In the genomic region with DNA sequence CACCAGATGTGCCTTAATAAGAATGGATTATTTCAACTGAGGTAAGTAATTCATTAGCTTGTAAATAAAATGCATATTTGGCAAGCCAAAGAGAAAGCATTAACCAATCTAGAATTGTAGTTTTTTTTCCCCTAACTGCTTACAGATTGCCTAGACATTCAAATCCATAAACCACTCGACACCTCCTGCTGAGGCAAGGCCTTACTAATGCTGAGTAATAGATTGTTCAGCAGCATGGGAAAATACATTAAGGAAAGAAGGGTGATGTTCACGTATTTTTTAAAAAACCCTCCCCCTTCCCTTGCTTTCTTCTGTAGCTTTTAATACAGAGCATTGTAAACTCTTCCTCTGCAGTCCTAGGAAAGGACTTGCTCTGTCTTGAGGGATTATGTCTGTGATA, we compare ENCODE assay signal across 19 cellular contexts. TPM values are rescaled to one million over a fixed set of nuclear protein-coding genes. Genes with fewer than 3 reads are reported as not detected.
DNase-seq lines count a peak whose midpoint lies in the region; ATAC-seq lines count a peak whose summit lies in the region.
"Had no signal": no experiment of that assay in that cellular context is flagged by ENCODE, and none has a peak within 500 bp of the region (broad histone marks: within the 10 kb centered on the region; RNA-seq: fewer than 3 reads in every experiment).

No MANE protein-coding gene starts in this region.

- no peaks in the 10 kb centered on the region for H3K27me3 ChIP-seq in HUES48 (ENCODE audit: control insufficient read depth, insufficient read depth, low read length)
- H3K27me3 ChIP-seq: BE2C, ovary, tibial nerve had no signal

- peak; percentile 1 for DNase-seq in Daoy (ENCODE audit: low read depth)
- peak; percentile 74 for DNase-seq in astrocyte of the hippocampus (ENCODE audit: low read depth, low spot score)
- DNase-seq in kidney glomerular epithelial cell (lab: John Stamatoyannopoulos, UW) = peak; percentile 22
- DNase-seq in NCI-H2081 treated with DMSO at 0.1 percent for 48 hours (lab: John Stamatoyannopoulos, UW) = no peak
- no peak for DNase-seq in middle frontal gyrus (ENCODE audit: extremely low spot score, low spot score)
- DNase-seq: activated CD4-positive, alpha-beta T cell treated with anti-CD3 and anti-CD28 coated beads, Interleukin-2, amount 10 ng/mL, durations not matched to agents 7 days and 5 days; activated T-cell treated with anti-CD3 and anti-CD28 coated beads, Interleukin-2, amount 50 U/mL, for 1 hour; BE2C; caudate nucleus; effector CD4-positive, alpha-beta T cell; HCEC 1CT; ovary; stimulated activated naive B cell treated with anti-CD40 and anti-IgM and Interleukin-4, amounts not matched to agents 10 μg/mL and 1 μg/mL and 100 μg/mL, for 72 hours had no signal

- H3K9me3 ChIP-seq in HUES48 (ENCODE audit: control insufficient read depth, insufficient read depth, low read length) = no peaks in the 10 kb centered on the region
- H3K9me3 ChIP-seq: BE2C, ovary, tibial nerve had no signal

- peak overlapping the region; percentile 18 for H3K27ac ChIP-seq in HUES48 (ENCODE audit: low read depth, low read length)
- H3K27ac ChIP-seq: ovary, PC-9, tibial nerve had no signal

- no peak overlapping the region for H3K4me3 ChIP-seq in HUES48 (ENCODE audit: low read depth, low read length)
- H3K4me3 ChIP-seq: ovary, PC-9, tibial nerve had no signal

- H3K9ac ChIP-seq in HUES48 (ENCODE audit: low read depth, low read length) = no peak overlapping the region

- H3K36me3 ChIP-seq in HUES48 (ENCODE audit: control insufficient read depth, insufficient read depth, low read length) = no peaks in the 10 kb centered on the region
- H3K36me3 ChIP-seq: BE2C, ovary, tibial nerve had no signal

- peaks cover 47% of the 10 kb centered on the region for H3K4me1 ChIP-seq in HUES48 (ENCODE audit: control insufficient read depth, insufficient read depth, low read length)
- H3K4me1 ChIP-seq: BE2C, tibial nerve had no signal

- ATAC-seq in HG02571 (IDR thresholded peaks at IDR 0.05; ENCODE audit: unreplicated experiment) (no peak), GM21367 (IDR thresholded peaks at IDR 0.05; ENCODE audit: unreplicated experiment) (no peak)
- ATAC-seq: left lobe of liver; stimulated activated naive B cell treated with anti-CD40 and anti-IgM and Interleukin-4, amounts not matched to agents 10 μg/mL and 1 μg/mL and 100 μg/mL, for 72 hours had no signal

RNA-seq across cellular contexts. Expression of a gene that starts 17.0 kb away (rescaled TPM):
- not detected in 2 replicates for total RNA-seq in Daoy (2014; rRNA removed; shearing (Covaris generic))
- total RNA-seq: activated CD4-positive, alpha-beta T cell treated with anti-CD3 and anti-CD28 coated beads, Interleukin-2, amount 10 ng/mL, durations not matched to agents 7 days and 5 days; left lobe of liver; ovary; PC-9; tibial nerve had no signal

Comparison
In these comparisons a context has a peak if more than half of its experiments do, and no peak if none do; other contexts are left out.
1. DNase-seq: peak in Daoy (single experiment), astrocyte of the hippocampus (single experiment) and kidney glomerular epithelial cell (single experiment); none in NCI-H2081 treated with DMSO at 0.1 percent for 48 hours (single experiment) and middle frontal gyrus (single experiment).